Comparison of ENCODE assay signal across 11 cellular contexts in the genomic region with DNA sequence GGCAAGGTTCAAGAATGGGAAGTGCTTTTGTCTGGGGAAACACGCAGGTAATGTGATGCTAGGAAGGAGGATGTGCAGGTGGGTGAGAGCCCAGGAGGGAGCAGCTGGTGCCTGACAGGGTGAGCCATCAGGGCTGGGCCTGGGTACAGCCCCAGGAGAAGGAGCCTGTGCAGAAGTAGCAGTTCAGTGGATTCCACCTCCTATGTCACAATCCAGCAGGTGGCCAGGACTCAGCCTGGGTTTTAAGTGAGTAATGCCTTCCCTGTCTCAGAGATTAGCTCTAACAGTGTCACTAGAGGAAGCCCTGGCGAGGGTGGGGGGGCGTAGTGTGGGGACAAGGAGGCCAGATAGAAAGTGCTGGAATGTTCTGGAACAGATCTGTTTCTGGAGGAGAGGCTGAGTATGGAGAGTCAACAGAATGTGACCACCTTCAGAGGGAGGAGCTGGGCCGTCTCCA.
A peak's percentile ranks its signal among the peaks of the same experiment; 100 is the strongest.
DNase-seq lines count a peak whose midpoint lies in the region; ATAC-seq and TF ChIP-seq lines count a peak whose summit lies in the region.
"Had no signal": no experiment of that assay in that cellular context is flagged by ENCODE, and none has a peak within 500 bp of the region (broad histone marks: within the 10 kb centered on the region; RNA-seq: fewer than 3 reads in every experiment).

No MANE protein-coding gene starts in this region.

- H3K4me3 Mint-ChIP-seq in stimulated activated memory B cell treated with anti-CD40 and anti-IgM and Interleukin-4, amounts not matched to agents 10 μg/mL and 1 μg/mL and 100 μg/mL, for 72 hours, result no peak overlapping the region

- TF ChIP-seq CTCF in epithelial cell of esophagus (IDR thresholded peaks at IDR 0.05; ENCODE audit: insufficient read depth, low read depth, low read length, missing control alignments), result no peak

- no peak for ATAC-seq in stimulated activated memory B cell treated with anti-CD40 and anti-IgM and Interleukin-4, amounts not matched to agents 10 μg/mL and 1 μg/mL and 100 μg/mL, for 72 hours

- DNase-seq in activated effector memory CD4-positive, alpha-beta T cell treated with anti-CD3 and anti-CD28 coated beads, Interleukin-2, amount 50 U/mL, for 16 hours, result peak; percentile 61
- no peak for DNase-seq in activated effector memory CD4-positive, alpha-beta T cell treated with Interleukin-2 at 50 U/mL for 16 hours
- DNase-seq in NCI-H69 (lab: John Stamatoyannopoulos, UW) (peak; percentile 17), epithelial cell of esophagus (ENCODE audit: low read depth) (peak; percentile 64), RPMI8226 (no peak), medulla oblongata (ENCODE audit: extremely low spot score) (no peak), KBM-7 (no peak)
- DNase-seq: NCI-H1694 had no signal

- in situ Hi-C loops in KBM-7 (cut with MboI; ENCODE audit: low pct_unique_long_range_greater_than_20kb, low sequenced_read_pairs), result no loop called here

- H3K4me3 ChIP-seq in epithelial cell of esophagus (ENCODE audit: low read length), result no peak overlapping the region
- H3K4me3 ChIP-seq: vagina had no signal

- H3K27ac Mint-ChIP-seq in stimulated activated memory B cell treated with anti-CD40 and anti-IgM and Interleukin-4, amounts not matched to agents 10 μg/mL and 1 μg/mL and 100 μg/mL, for 72 hours, result peak overlapping the region; percentile 14
- H3K27ac Mint-ChIP-seq: nephron had no signal

- H3K9me3 Mint-ChIP-seq in stimulated activated memory B cell treated with anti-CD40 and anti-IgM and Interleukin-4, amounts not matched to agents 10 μg/mL and 1 μg/mL and 100 μg/mL, for 72 hours, result no peaks in the 10 kb centered on the region
- H3K9me3 Mint-ChIP-seq: nephron had no signal

- H3K36me3 Mint-ChIP-seq in stimulated activated memory B cell treated with anti-CD40 and anti-IgM and Interleukin-4, amounts not matched to agents 10 μg/mL and 1 μg/mL and 100 μg/mL, for 72 hours, result peaks cover 29% of the 10 kb centered on the region

- H3K4me1 Mint-ChIP-seq in stimulated activated memory B cell treated with anti-CD40 and anti-IgM and Interleukin-4, amounts not matched to agents 10 μg/mL and 1 μg/mL and 100 μg/mL, for 72 hours, result peaks cover 9% of the 10 kb centered on the region

- no peaks in the 10 kb centered on the region for H3K27me3 Mint-ChIP-seq in stimulated activated memory B cell treated with anti-CD40 and anti-IgM and Interleukin-4, amounts not matched to agents 10 μg/mL and 1 μg/mL and 100 μg/mL, for 72 hours

Comparison
In these comparisons a context has a peak if more than half of its experiments do, and no peak if none do; other contexts are left out.
1. DNase-seq: peak in activated effector memory CD4-positive, alpha-beta T cell treated with anti-CD3 and anti-CD28 coated beads, Interleukin-2, amount 50 U/mL, for 16 hours (single experiment), NCI-H69 (single experiment) and epithelial cell of esophagus (single experiment); none in activated effector memory CD4-positive, alpha-beta T cell treated with Interleukin-2 at 50 U/mL for 16 hours (single experiment), RPMI8226 (single experiment), medulla oblongata (single experiment) and KBM-7 (single experiment).